In the genomic region with DNA sequence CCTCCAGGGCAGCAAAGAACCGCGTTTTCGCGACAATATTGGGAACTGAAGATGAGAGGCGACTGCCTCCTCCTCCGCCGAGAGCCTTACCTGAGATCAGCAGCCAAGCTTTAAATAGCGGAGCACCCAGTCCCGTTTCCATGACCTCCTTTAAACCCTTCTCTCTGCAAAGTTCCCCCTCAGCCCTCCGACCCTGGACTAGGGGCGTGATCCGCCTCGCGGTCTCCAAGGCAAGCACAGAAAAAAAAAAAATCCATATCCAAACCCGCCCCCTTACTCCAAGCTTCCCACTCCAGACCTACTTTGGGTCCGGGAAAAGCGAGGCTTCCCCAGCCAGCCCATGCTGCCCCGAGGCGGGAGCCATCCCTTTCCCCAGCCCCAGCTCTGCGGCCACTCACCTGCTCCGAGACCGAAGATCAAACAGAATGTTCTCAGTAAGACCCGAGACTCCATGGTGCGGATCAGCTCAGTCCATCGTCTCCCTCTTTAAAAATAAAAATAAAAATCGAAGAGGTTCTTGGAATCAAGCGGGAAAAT, we compare ENCODE assay signal across 8 cellular contexts. TPM values are rescaled to one million over a fixed set of nuclear protein-coding genes. Genes with fewer than 3 reads are reported as not detected.
A peak's percentile ranks its signal among the peaks of the same experiment; 100 is the strongest.
DNase-seq lines count a peak whose midpoint lies in the region; ATAC-seq and TF ChIP-seq lines count a peak whose summit lies in the region.

No MANE protein-coding gene starts in this region.

- H3K27me3 Mint-ChIP-seq in activated T-helper 1 cell treated with anti-CD3 and anti-CD28 coated beads, Interleukin-12 subunit alpha, Interleukin-12 subunit beta, Interleukin-2, Interleukin-4 antibody, amounts not matched to agents 30 ng/mL and 10 ng/mL and 1 ng/mL, durations not matched to agents 14 hours and 24 hours and 36 hours (ENCODE audit: insufficient read depth), result peaks cover 23% of the 10 kb centered on the region

- TF ChIP-seq CTCF in GM06990 (IDR thresholded peaks at IDR 0.05; ENCODE audit: insufficient read depth, low read length, poor library complexity, severe bottlenecking) (no peak), heart right ventricle (IDR thresholded peaks at IDR 0.05) (no peak), retinal pigment epithelial cell (conservative IDR thresholded peaks at IDR 0.05; ENCODE audit: low read depth, low read length) (no peak)

- H3K36me3 ChIP-seq in GM06990 (ENCODE audit: control insufficient read depth, insufficient read depth, low read length), result no peaks in the 10 kb centered on the region
- H3K36me3 ChIP-seq in MG63, result no peaks in the 10 kb centered on the region
- H3K36me3 ChIP-seq in heart right ventricle, result no peaks in the 10 kb centered on the region

- peaks cover 0 to 24% (median 20%) of the 10 kb centered on the region in 9 donors for H3K4me1 ChIP-seq in heart right ventricle

- ATAC-seq in heart right ventricle (peak in 1 of 8 donors; percentile 20), GM21786 (IDR thresholded peaks at IDR 0.05; ENCODE audit: unreplicated experiment) (no peak)

- H3K4me3 Mint-ChIP-seq in activated T-helper 1 cell treated with anti-CD3 and anti-CD28 coated beads, Interleukin-12 subunit alpha, Interleukin-12 subunit beta, Interleukin-2, Interleukin-4 antibody, amounts not matched to agents 30 ng/mL and 10 ng/mL and 1 ng/mL, durations not matched to agents 14 hours and 24 hours and 36 hours, result peak overlapping the region; percentile 96

- peak; percentile 3 for DNase-seq in GM06990 (ENCODE audit: extremely low read depth, insufficient read length)
- DNase-seq in MG63, result no peak
- no peak for DNase-seq in activated T-helper 1 cell treated with anti-CD3 and anti-CD28 coated beads, Interleukin-12 subunit alpha, Interleukin-12 subunit beta, Interleukin-2, Interleukin-4 antibody, amounts not matched to agents 30 ng/mL and 10 ng/mL and 1 ng/mL, durations not matched to agents 14 hours and 24 hours and 36 hours (ENCODE audit: low spot score)
- DNase-seq in heart right ventricle, result no peak
- DNase-seq in retinal pigment epithelial cell (ENCODE audit: low read depth), result no peak
- no peak for DNase-seq in epidermal melanocyte (ENCODE audit: insufficient read length, low spot score)
- DNase-seq in effector CD4-positive, alpha-beta T cell, result no peak

- H3K9me3 ChIP-seq in MG63 (no peaks in the 10 kb centered on the region), heart right ventricle (peaks cover 0 to 11% (median 3%) of the 10 kb centered on the region in 11 donors)

- H3K27me3 ChIP-seq in GM06990 (replicated peaks; ENCODE audit: control insufficient read depth, insufficient read depth, low read length) (no peaks in the 10 kb centered on the region; the same call in none of the 2 replicates), MG63 (peaks cover 45% of the 10 kb centered on the region), heart right ventricle (peaks cover 0 to 77% (median 69%) of the 10 kb centered on the region in 7 donors)

- peaks cover 4% of the 10 kb centered on the region for H3K36me3 Mint-ChIP-seq in activated T-helper 1 cell treated with anti-CD3 and anti-CD28 coated beads, Interleukin-12 subunit alpha, Interleukin-12 subunit beta, Interleukin-2, Interleukin-4 antibody, amounts not matched to agents 30 ng/mL and 10 ng/mL and 1 ng/mL, durations not matched to agents 14 hours and 24 hours and 36 hours (ENCODE audit: low read depth)

- peak overlapping the region; percentile 78 for H3K27ac Mint-ChIP-seq in activated T-helper 1 cell treated with anti-CD3 and anti-CD28 coated beads, Interleukin-12 subunit alpha, Interleukin-12 subunit beta, Interleukin-2, Interleukin-4 antibody, amounts not matched to agents 30 ng/mL and 10 ng/mL and 1 ng/mL, durations not matched to agents 14 hours and 24 hours and 36 hours

- peaks cover 39% of the 10 kb centered on the region for H3K4me1 Mint-ChIP-seq in activated T-helper 1 cell treated with anti-CD3 and anti-CD28 coated beads, Interleukin-12 subunit alpha, Interleukin-12 subunit beta, Interleukin-2, Interleukin-4 antibody, amounts not matched to agents 30 ng/mL and 10 ng/mL and 1 ng/mL, durations not matched to agents 14 hours and 24 hours and 36 hours (ENCODE audit: low read depth)

- 0 to 1% methylated on average over 27 of the region's 27 CpGs for WGBS in heart right ventricle, 2 donors

- H3K9me3 Mint-ChIP-seq in activated T-helper 1 cell treated with anti-CD3 and anti-CD28 coated beads, Interleukin-12 subunit alpha, Interleukin-12 subunit beta, Interleukin-2, Interleukin-4 antibody, amounts not matched to agents 30 ng/mL and 10 ng/mL and 1 ng/mL, durations not matched to agents 14 hours and 24 hours and 36 hours, result peaks cover 6% of the 10 kb centered on the region

- H3K4me3 ChIP-seq in GM06990 (replicated peaks; ENCODE audit: low read depth, low read length) (peak overlapping the region; percentile 49), MG63 (peak overlapping the region; percentile 43), heart right ventricle (peak overlapping the region; percentile 36 to 63 (median 52)), retinal pigment epithelial cell (ENCODE audit: low read length) (peak overlapping the region; percentile 73)

- H3K27ac ChIP-seq in heart right ventricle, result no peak overlapping the region

- intact Hi-C loops in activated T-helper 1 cell treated with anti-CD3 and anti-CD28 coated beads, Interleukin-12 subunit alpha, Interleukin-12 subunit beta, Interleukin-2, Interleukin-4 antibody, amounts not matched to agents 30 ng/mL and 10 ng/mL and 1 ng/mL, durations not matched to agents 14 hours and 24 hours and 36 hours (cut with micrococcal nuclease), result loop anchor here (2.0 kb wide), 1 partner anchor 55 kb away; no protein-coding TSS in a partner anchor
- intact Hi-C loops in heart right ventricle (cut with DNase I), result no loop called here

RNA-seq across cellular contexts. Expression of a gene that starts 0.6 kb away (rescaled TPM):
- 3.8 TPM in 1 of 2 replicates, not detected in the other for total RNA-seq in MG63 (2014; rRNA removed; shearing (Covaris generic); ENCODE audit: low replicate concordance)
- 11.5 and 16.4 TPM in 2 replicates for total RNA-seq in activated T-helper 1 cell treated with anti-CD3 and anti-CD28 coated beads, Interleukin-12 subunit alpha, Interleukin-12 subunit beta, Interleukin-2, Interleukin-4 antibody, amounts not matched to agents 30 ng/mL and 10 ng/mL and 1 ng/mL, durations not matched to agents 14 hours and 24 hours and 36 hours
- total RNA-seq in heart right ventricle, result 1 to 10 TPM in 1 of 10 donors, under 1 TPM in 7, not detected in 2; 0.25 to 2.8 (median 0.60) TPM
- polyA plus RNA-seq in heart right ventricle, result under 1 TPM in 1 of 2 donors, not detected in 1; 0.06 TPM
